Comparison of ENCODE assay signal across 1 cellular context in the genomic region with DNA sequence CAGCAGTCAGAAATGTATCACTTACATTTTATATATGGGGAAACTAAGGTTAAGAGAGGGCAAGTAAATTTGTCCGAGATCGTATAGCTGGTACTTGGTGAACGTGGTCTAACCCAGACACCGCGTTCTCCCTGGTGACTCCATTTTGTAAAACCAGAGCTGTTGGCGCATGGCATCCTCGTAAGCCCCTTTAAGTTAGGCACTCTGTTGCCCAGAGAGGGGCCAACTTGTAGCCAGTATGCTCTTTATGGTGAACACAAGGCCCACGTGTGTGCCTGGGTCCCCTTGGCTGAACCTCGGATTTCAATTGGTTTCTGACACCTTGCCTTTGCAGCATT.
TF ChIP-seq lines count a peak whose summit lies in the region.

No MANE protein-coding gene starts in this region.

TF ChIP-seq in HCT116, 20 proteins besides CTCF, POLR2A, EP300 and RAD21 (continued from another document):
- TF ChIP-seq YY1 (IDR thresholded peaks at IDR 0.05; ENCODE audit: extremely low read depth, insufficient replicate concordance, low read depth, low read length), result no peak
- TF ChIP-seq SIN3A (IDR thresholded peaks at IDR 0.05; ENCODE audit: low read depth), result no peak
- TF ChIP-seq, protein P1, sequence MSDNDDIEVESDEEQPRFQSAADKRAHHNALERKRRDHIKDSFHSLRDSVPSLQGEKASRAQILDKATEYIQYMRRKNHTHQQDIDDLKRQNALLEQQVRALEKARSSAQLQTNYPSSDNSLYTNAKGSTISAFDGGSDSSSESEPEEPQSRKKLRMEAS (IDR thresholded peaks at IDR 0.05), result no peak
- TF ChIP-seq REST (IDR thresholded peaks at IDR 0.05; ENCODE audit: low read depth), result no peak
- TF ChIP-seq SP1 (IDR thresholded peaks at IDR 0.05; ENCODE audit: low read depth), result no peak
